ENCODE assay signal across 1 cellular context in the genomic region with DNA sequence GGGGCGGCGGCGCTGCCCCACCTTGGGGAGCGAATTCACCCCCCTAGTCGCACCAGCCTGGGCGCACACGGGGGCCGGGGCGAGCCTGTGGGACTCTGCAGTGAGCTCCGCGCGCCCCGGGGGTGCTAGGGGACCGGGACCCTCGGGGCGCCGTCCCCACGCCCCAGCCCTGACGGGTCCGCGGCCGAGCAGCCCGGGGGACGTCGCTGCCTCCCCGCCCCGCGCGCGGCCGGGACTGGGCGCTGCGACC.
TF ChIP-seq lines count a peak whose summit lies in the region.

No MANE protein-coding gene starts in this region.

TF ChIP-seq in GM12878, 131 proteins besides CTCF, POLR2A, EP300 and RAD21 (continued from another document):
- TF ChIP-seq MXI1 (IDR thresholded peaks at IDR 0.05; ENCODE audit: low read depth, low read length) (no peak), SREBF2 (IDR thresholded peaks at IDR 0.05; ENCODE audit: low read length) (no peak), NBN (IDR thresholded peaks at IDR 0.05) (no peak), CUX1 (IDR thresholded peaks at IDR 0.05; ENCODE audit: insufficient replicate concordance, low read depth, low read length) (no peak), EZH2 (IDR thresholded peaks at IDR 0.05; ENCODE audit: borderline replicate concordance, control insufficient read depth, low read depth, low read length) (no peak), ZBTB33 (IDR thresholded peaks at IDR 0.05) (no peak), ZBTB11 (CRISPR knock-in tag; IDR thresholded peaks at IDR 0.05) (no peak), MYC (IDR thresholded peaks at IDR 0.05; ENCODE audit: insufficient read depth, insufficient read length, insufficient replicate concordance, low read length, severe bottlenecking) (no peak), ZNF24 (IDR thresholded peaks at IDR 0.05) (no peak), POU2F2 (IDR thresholded peaks at IDR 0.05; ENCODE audit: borderline replicate concordance, low read depth, low read length) (no peak), ESRRA (IDR thresholded peaks at IDR 0.05; ENCODE audit: low read length) (no peak), STAT1 (conservative IDR thresholded peaks at IDR 0.05) (no peak), NR2F1 (conservative IDR thresholded peaks at IDR 0.05) (no peak), MEF2A (IDR thresholded peaks at IDR 0.05; ENCODE audit: insufficient read depth, low read depth, low read length) (no peak), ZNF622 (IDR thresholded peaks at IDR 0.05) (no peak)
- TF ChIP-seq, protein P1, sequence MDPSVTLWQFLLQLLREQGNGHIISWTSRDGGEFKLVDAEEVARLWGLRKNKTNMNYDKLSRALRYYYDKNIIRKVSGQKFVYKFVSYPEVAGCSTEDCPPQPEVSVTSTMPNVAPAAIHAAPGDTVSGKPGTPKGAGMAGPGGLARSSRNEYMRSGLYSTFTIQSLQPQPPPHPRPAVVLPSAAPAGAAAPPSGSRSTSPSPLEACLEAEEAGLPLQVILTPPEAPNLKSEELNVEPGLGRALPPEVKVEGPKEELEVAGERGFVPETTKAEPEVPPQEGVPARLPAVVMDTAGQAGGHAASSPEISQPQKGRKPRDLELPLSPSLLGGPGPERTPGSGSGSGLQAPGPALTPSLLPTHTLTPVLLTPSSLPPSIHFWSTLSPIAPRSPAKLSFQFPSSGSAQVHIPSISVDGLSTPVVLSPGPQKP (IDR thresholded peaks at IDR 0.05; ENCODE audit: low read depth, low read length) = no peak
